23 cellular contexts compared by ENCODE assay signal in genomic region chr14:61077946-61078738, GRCh38.
DNase-seq lines count a peak whose midpoint lies in the region; ATAC-seq, FAIRE-seq and TF ChIP-seq lines count a peak whose summit lies in the region.
"Had no signal": no experiment of that assay in that cellular context is flagged by ENCODE, and none has a peak within 500 bp of the region (broad histone marks: within the 10 kb centered on the region; RNA-seq: fewer than 3 reads in every experiment).

No MANE protein-coding gene starts in this region.

- H3K4me1 ChIP-seq in keratinocyte (ENCODE audit: control insufficient read depth, extremely low read depth, insufficient read depth, low read length), result peaks cover 11% of the 10 kb centered on the region
- H3K4me1 ChIP-seq: left lung, neural progenitor cell, transverse colon had no signal

- H3K79me2 ChIP-seq in SU-DHL-6 (ENCODE audit: insufficient read depth, low read length) (no peaks in the 10 kb centered on the region), keratinocyte (ENCODE audit: control insufficient read depth, insufficient read depth, low read length) (no peaks in the 10 kb centered on the region)

- H3K4me3 ChIP-seq in SU-DHL-6 (ENCODE audit: insufficient read depth, low read length, poor library complexity, severe bottlenecking) (no peak overlapping the region), keratinocyte (ENCODE audit: control insufficient read depth in 2 of 3, extremely low read depth in 1 of 3, insufficient read depth in 2 of 3, low read depth in 1 of 3, low read length in 3 of 3) (no peak overlapping the region)
- H3K4me3 ChIP-seq: cardiac muscle cell, left lung, neural progenitor cell, psoas muscle, transverse colon had no signal

- no peaks in the 10 kb centered on the region for H3K9me3 ChIP-seq in SU-DHL-6 (ENCODE audit: insufficient read depth, low read length)
- no peaks in the 10 kb centered on the region for H3K9me3 ChIP-seq in keratinocyte (ENCODE audit: control insufficient read depth, low read depth, low read length)
- H3K9me3 ChIP-seq: left lung, psoas muscle, transverse colon had no signal

- H3K9me2 ChIP-seq in SU-DHL-6 (replicated peaks; ENCODE audit: insufficient read depth, low read length), result no peaks in the 10 kb centered on the region

- dilution Hi-C loops in keratinocyte (cut with MboI; ENCODE audit: extremely low pct_ligation_motif_present, low sequenced_read_pairs), result no loop called here

- H3K9ac ChIP-seq in SU-DHL-6 (ENCODE audit: low read length) (no peak overlapping the region), keratinocyte (ENCODE audit: control insufficient read depth, extremely low read depth, insufficient read depth, low read length) (no peak overlapping the region)
- H3K9ac ChIP-seq: neural progenitor cell had no signal

- TF ChIP-seq CTCF in SU-DHL-6 (IDR thresholded peaks at IDR 0.05; ENCODE audit: insufficient read depth, low read length, poor library complexity, severe bottlenecking) (no peak), keratinocyte (optimal IDR thresholded peaks at IDR 0.05 in 1 of 3, IDR thresholded peaks at IDR 0.05 in 1 of 3, conservative IDR thresholded peaks at IDR 0.05 in 1 of 3; ENCODE audit: extremely low read depth in 1 of 3, insufficient read depth in 2 of 3, low read length in 3 of 3) (no peak)

- no peaks in the 10 kb centered on the region for H3K9me1 ChIP-seq in keratinocyte (ENCODE audit: control insufficient read depth, extremely low read depth, insufficient read depth, low read length)

- H2AFZ ChIP-seq in SU-DHL-6 (ENCODE audit: low read depth, low read length, severe bottlenecking) (no peak overlapping the region), keratinocyte (ENCODE audit: control insufficient read depth, low read length) (no peak overlapping the region)
- H2AFZ ChIP-seq: neural progenitor cell had no signal

- no peak overlapping the region for H3K4me2 ChIP-seq in SU-DHL-6 (ENCODE audit: low read depth, low read length, poor library complexity, severe bottlenecking)
- peak overlapping the region; percentile 11 for H3K4me2 ChIP-seq in keratinocyte (ENCODE audit: control insufficient read depth, extremely low read depth, insufficient read depth, low read depth, low read length)
- H3K4me2 ChIP-seq: neural progenitor cell had no signal

- no peaks in the 10 kb centered on the region for H3F3A ChIP-seq in SU-DHL-6 (ENCODE audit: insufficient read depth)

- FAIRE-seq in keratinocyte (lab: Jason Lieb, UNC), result no peak
- FAIRE-seq: GM12891, GM19239, H1, small intestine had no signal

- no peak for ATAC-seq in HG03045 (IDR thresholded peaks at IDR 0.05; ENCODE audit: unreplicated experiment)
- ATAC-seq: activated CD4-positive, CD25-positive, alpha-beta regulatory T cell treated with anti-CD3 and anti-CD28 coated beads, Interleukin-2, amount 50 U/mL, for 24 hours; left lung; stimulated activated naive CD8-positive, alpha-beta T cell treated with anti-CD3 and anti-CD28 coated beads, Interleukin-15, amount 100 ng/mL, for 72 hours had no signal

- H3K36me3 ChIP-seq in SU-DHL-6 (ENCODE audit: low read length), result no peaks in the 10 kb centered on the region
- H3K36me3 ChIP-seq in keratinocyte (ENCODE audit: control insufficient read depth in 2 of 2, extremely low read depth in 1 of 2, insufficient read depth in 2 of 2, low read length in 2 of 2), result no peaks in the 10 kb centered on the region
- H3K36me3 ChIP-seq: cardiac muscle cell, neural progenitor cell, transverse colon had no signal

- DNase-seq in EH (ENCODE audit: low read depth) (peak; percentile 25), HPDE6-E6E7 (ENCODE audit: extremely low spot score) (peak; percentile 49), keratinocyte (ENCODE audit: low read depth, low spot score) (peak; percentile 54), DMS153 treated with DMSO at 0.1 percent for 48 hours (lab: John Stamatoyannopoulos, UW; ENCODE audit: unreplicated experiment) (no peak), NCI-H187 treated with DMSO at 0.1 percent for 48 hours (lab: John Stamatoyannopoulos, UW) (no peak)
- DNase-seq: activated CD8-positive, alpha-beta memory T cell treated with anti-CD3 and anti-CD28 coated beads for 24 hours; dermis blood vessel endothelial cell; left lung; NCI-H510A treated with DMSO at 0.1 percent for 48 hours; psoas muscle; small intestine; stimulated activated CD4-positive, alpha-beta T cell treated with anti-CD3 and anti-CD28 coated beads, Interleukin-2, amount 100 ng/mL, for 48 hours; stimulated activated naive CD8-positive, alpha-beta T cell treated with anti-CD3 and anti-CD28 coated beads, Interleukin-15, amount 100 ng/mL, for 72 hours; T-helper 9 cell; transverse colon had no signal

- no peaks in the 10 kb centered on the region for H4K20me1 ChIP-seq in SU-DHL-6 (ENCODE audit: low read depth, low read length)
- H4K20me1 ChIP-seq in keratinocyte (ENCODE audit: control insufficient read depth, extremely low read depth, insufficient read depth, low read length), result no peaks in the 10 kb centered on the region

- peak overlapping the region; percentile 11; the same call in 1 of the 2 replicates for H3K27ac ChIP-seq in SU-DHL-6 (ENCODE audit: low read depth, low read length)
- peak overlapping the region; percentile 52 for H3K27ac ChIP-seq in keratinocyte (ENCODE audit: control insufficient read depth, insufficient read depth, low read length)
- H3K27ac ChIP-seq: cardiac muscle cell, left lung, neural progenitor cell, psoas muscle, transverse colon had no signal

- H3K27me3 ChIP-seq in SU-DHL-6 (ENCODE audit: low read length) (no peaks in the 10 kb centered on the region), keratinocyte (ENCODE audit: control insufficient read depth, extremely low read depth, insufficient read depth, low read length) (no peaks in the 10 kb centered on the region)
- H3K27me3 ChIP-seq: cardiac muscle cell, left lung, neural progenitor cell, transverse colon had no signal

Comparison
In these comparisons a context has a peak if more than half of its experiments do, and no peak if none do; other contexts are left out.
1. DNase-seq: peak in EH (single experiment), HPDE6-E6E7 (single experiment) and keratinocyte (single experiment); none in DMS153 treated with DMSO at 0.1 percent for 48 hours (single experiment) and NCI-H187 treated with DMSO at 0.1 percent for 48 hours (single experiment).